In the genomic region with DNA sequence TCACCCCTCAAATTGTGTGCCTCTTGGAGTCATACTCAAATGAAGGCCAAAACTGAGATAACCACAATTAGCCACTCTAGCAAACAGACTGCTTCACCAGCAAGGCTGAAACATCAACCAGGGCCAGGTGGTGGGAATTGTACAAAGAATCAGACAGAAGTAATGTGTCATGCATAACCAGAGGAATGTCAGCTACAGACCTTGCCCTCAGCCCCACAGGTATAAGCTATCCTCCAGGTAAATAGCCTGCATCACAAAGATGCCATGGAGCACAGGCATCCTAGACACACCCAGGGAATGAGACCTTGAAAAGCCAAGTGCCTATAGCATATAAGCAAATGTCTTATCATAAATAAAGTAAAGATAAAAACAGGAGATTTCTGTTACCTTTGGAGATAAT, we compare ENCODE assay signal across 39 cellular contexts.
"Had no signal": no experiment of that assay in that cellular context is flagged by ENCODE, and none has a peak within 500 bp of the region (broad histone marks: within the 10 kb centered on the region; RNA-seq: fewer than 3 reads in every experiment).

No MANE protein-coding gene starts in this region.

- H3K4me1 Mint-ChIP-seq: activated naive CD4-positive, alpha-beta T cell treated with anti-CD3 and anti-CD28 coated beads, Interleukin-2, amount 10 ng/mL, durations not matched to agents 7 days and 5 days; activated naive CD4-positive, alpha-beta T cell treated with anti-CD3 and anti-CD28 coated beads, Interleukin-2, amount 50 U/mL, for 24 hours; activated naive CD8-positive, alpha-beta T cell treated with anti-CD3 and anti-CD28 coated beads for 36 hours; activated naive CD8-positive, alpha-beta T cell treated with anti-CD3 and anti-CD28 coated beads, Interleukin-2, amount 10 ng/mL, durations not matched to agents 7 days and 5 days; activated naive CD8-positive, alpha-beta T cell treated with anti-CD3 and anti-CD28 coated beads, Interleukin-2, amount 50 U/mL, for 24 hours; activated T-helper 17 cell treated with anti-CD3 and anti-CD28 coated beads, Interleukin-2, amount 50 U/mL, for 72 hours; central memory CD8-positive, alpha-beta T cell had no signal

- H3K27me3 ChIP-seq: adrenal gland, ascending aorta, body of pancreas, brain microvascular endothelial cell, breast epithelium, cardiac muscle cell had no signal

- H3K4me3 ChIP-seq: adrenal gland, ascending aorta, body of pancreas, breast epithelium, cardiac muscle cell had no signal

- H3K27ac ChIP-seq: adrenal gland, ascending aorta, body of pancreas, brain microvascular endothelial cell, breast epithelium, cardiac muscle cell had no signal

- H3K36me3 Mint-ChIP-seq: activated naive CD4-positive, alpha-beta T cell treated with anti-CD3 and anti-CD28 coated beads, Interleukin-2, amount 10 ng/mL, durations not matched to agents 7 days and 5 days; activated naive CD4-positive, alpha-beta T cell treated with anti-CD3 and anti-CD28 coated beads, Interleukin-2, amount 50 U/mL, for 24 hours; activated naive CD4-positive, alpha-beta T cell treated with anti-CD3 and anti-CD28 coated beads, Interleukin-2, amount 50 U/mL, for 72 hours; activated naive CD8-positive, alpha-beta T cell; activated naive CD8-positive, alpha-beta T cell treated with anti-CD3 and anti-CD28 coated beads for 36 hours; activated naive CD8-positive, alpha-beta T cell treated with anti-CD3 and anti-CD28 coated beads, Interleukin-2, amount 10 ng/mL, durations not matched to agents 7 days and 5 days; brain had no signal

- FAIRE-seq: astrocyte, bronchial epithelial cell had no signal

- H3K9me3 ChIP-seq: adrenal gland, ascending aorta, body of pancreas, breast epithelium had no signal

- H3K27ac Mint-ChIP-seq: activated naive CD4-positive, alpha-beta T cell treated with anti-CD3 and anti-CD28 coated beads for 36 hours; activated naive CD4-positive, alpha-beta T cell treated with anti-CD3 and anti-CD28 coated beads, Interleukin-2, amount 10 ng/mL, durations not matched to agents 7 days and 5 days; activated naive CD4-positive, alpha-beta T cell treated with anti-CD3 and anti-CD28 coated beads, Interleukin-2, amount 50 U/mL, for 24 hours; activated naive CD4-positive, alpha-beta T cell treated with anti-CD3 and anti-CD28 coated beads, Interleukin-2, amount 50 U/mL, for 72 hours; activated naive CD8-positive, alpha-beta T cell; activated naive CD8-positive, alpha-beta T cell treated with anti-CD3 and anti-CD28 coated beads for 36 hours; activated naive CD8-positive, alpha-beta T cell treated with anti-CD3 and anti-CD28 coated beads, Interleukin-2, amount 10 ng/mL, durations not matched to agents 7 days and 5 days; activated naive CD8-positive, alpha-beta T cell treated with anti-CD3 and anti-CD28 coated beads, Interleukin-2, amount 50 U/mL, for 24 hours; activated T-cell treated with anti-CD3 and anti-CD28 coated beads, Interleukin-2, amount 50 U/mL, for 24 hours; activated T-cell treated with anti-CD3 and anti-CD28 coated beads, Interleukin-2, amount 50 U/mL, for 72 hours; activated T-helper 1 cell treated with anti-CD3 and anti-CD28 coated beads, Interleukin-12 subunit alpha, Interleukin-12 subunit beta, Interleukin-2, Interleukin-4 antibody, amounts not matched to agents 30 ng/mL and 10 ng/mL and 1 ng/mL, durations not matched to agents 14 hours and 24 hours and 36 hours; activated T-helper 17 cell treated with anti-CD3 and anti-CD28 coated beads, Interleukin-2, amount 50 U/mL, for 72 hours; activated T-helper 2 cell treated with anti-CD3 and anti-CD28 coated beads, Interferon-gamma antibody, Interleukin-2, Interleukin-4, amounts not matched to agents 10 μg/mL and 5 μg/mL and 100 μg/mL, durations not matched to agents 14 hours and 24 hours and 36 hours; brain had no signal

- H3K27me3 Mint-ChIP-seq: activated naive CD4-positive, alpha-beta T cell treated with anti-CD3 and anti-CD28 coated beads, Interleukin-2, amount 10 ng/mL, durations not matched to agents 7 days and 5 days; activated naive CD4-positive, alpha-beta T cell treated with anti-CD3 and anti-CD28 coated beads, Interleukin-2, amount 50 U/mL, for 24 hours; activated naive CD8-positive, alpha-beta T cell; activated naive CD8-positive, alpha-beta T cell treated with anti-CD3 and anti-CD28 coated beads for 36 hours; activated naive CD8-positive, alpha-beta T cell treated with anti-CD3 and anti-CD28 coated beads, Interleukin-2, amount 10 ng/mL, durations not matched to agents 7 days and 5 days; activated naive CD8-positive, alpha-beta T cell treated with anti-CD3 and anti-CD28 coated beads, Interleukin-2, amount 50 U/mL, for 24 hours; activated T-cell treated with anti-CD3 and anti-CD28 coated beads, Interleukin-2, amount 50 U/mL, for 24 hours; activated T-helper 17 cell treated with anti-CD3 and anti-CD28 coated beads, Interleukin-2, amount 50 U/mL, for 72 hours; central memory CD8-positive, alpha-beta T cell had no signal

- H3K36me3 ChIP-seq: adrenal gland, ascending aorta, brain microvascular endothelial cell, breast epithelium, cardiac muscle cell had no signal

- DNase-seq: activated effector memory CD4-positive, alpha-beta T cell treated with anti-CD3 and anti-CD28 coated beads, Interleukin-2, amount 50 U/mL, for 16 hours; activated effector memory CD4-positive, alpha-beta T cell treated with Interleukin-2 at 50 U/mL for 16 hours; activated gamma-delta T cell; activated gamma-delta T cell treated with Interleukin-2 at 50 U/mL for 16 hours; activated naive CD4-positive, alpha-beta T cell; activated naive CD4-positive, alpha-beta T cell treated with anti-CD3 and anti-CD28 coated beads for 36 hours; activated naive CD4-positive, alpha-beta T cell treated with anti-CD3 and anti-CD28 coated beads, Interleukin-2, amount 10 ng/mL, durations not matched to agents 7 days and 5 days; activated naive CD4-positive, alpha-beta T cell treated with anti-CD3 and anti-CD28 coated beads, Interleukin-2, amount 50 U/mL, for 16 hours; activated naive CD4-positive, alpha-beta T cell treated with Interleukin-2 at 50 U/mL for 16 hours; activated naive CD8-positive, alpha-beta T cell treated with anti-CD3 and anti-CD28 coated beads for 36 hours; activated naive CD8-positive, alpha-beta T cell treated with anti-CD3 and anti-CD28 coated beads, Interleukin-2, amount 10 ng/mL, durations not matched to agents 7 days and 5 days; activated naive CD8-positive, alpha-beta T cell treated with anti-CD3 and anti-CD28 coated beads, Interleukin-2, amount 50 U/mL, for 24 hours; activated T-cell treated with anti-CD3 and anti-CD28 coated beads, Interleukin-2, amount 50 U/mL, for 24 hours; activated T-cell treated with anti-CD3 and anti-CD28 coated beads, Interleukin-2, amount 50 U/mL, for 4 hours; activated T-cell treated with anti-CD3 and anti-CD28 coated beads, Interleukin-2, amount 50 U/mL, for 48 hours; activated T-cell treated with anti-CD3 and anti-CD28 coated beads, Interleukin-2, amount 50 U/mL, for 72 hours; adrenal gland; amniotic stem cell; amygdala; anterior cingulate cortex; aorta; body of pancreas; brain microvascular endothelial cell; caudate nucleus; central memory CD4-positive, alpha-beta T cell; cerebellar nuclear complex had no signal

- ATAC-seq: activated naive CD4-positive, alpha-beta T cell treated with anti-CD3 and anti-CD28 coated beads, Interleukin-2, amount 50 U/mL, for 72 hours; activated naive CD8-positive, alpha-beta T cell treated with anti-CD3 and anti-CD28 coated beads, Interleukin-2, amount 50 U/mL, for 24 hours; activated T-cell treated with anti-CD3 and anti-CD28 coated beads, Interleukin-2, amount 50 U/mL, for 4 hours; activated T-cell treated with anti-CD3 and anti-CD28 coated beads, Interleukin-2, amount 50 U/mL, for 72 hours; activated T-helper 17 cell treated with anti-CD3 and anti-CD28 coated beads, Interleukin-2, amount 50 U/mL, for 72 hours; body of pancreas had no signal

- H3K4me3 Mint-ChIP-seq: activated naive CD4-positive, alpha-beta T cell treated with anti-CD3 and anti-CD28 coated beads for 36 hours; activated naive CD4-positive, alpha-beta T cell treated with anti-CD3 and anti-CD28 coated beads, Interleukin-2, amount 10 ng/mL, durations not matched to agents 7 days and 5 days; activated naive CD4-positive, alpha-beta T cell treated with anti-CD3 and anti-CD28 coated beads, Interleukin-2, amount 50 U/mL, for 24 hours; activated naive CD8-positive, alpha-beta T cell; activated naive CD8-positive, alpha-beta T cell treated with anti-CD3 and anti-CD28 coated beads for 36 hours; activated naive CD8-positive, alpha-beta T cell treated with anti-CD3 and anti-CD28 coated beads, Interleukin-2, amount 10 ng/mL, durations not matched to agents 7 days and 5 days; activated naive CD8-positive, alpha-beta T cell treated with anti-CD3 and anti-CD28 coated beads, Interleukin-2, amount 50 U/mL, for 24 hours; activated T-cell treated with anti-CD3 and anti-CD28 coated beads, Interleukin-2, amount 50 U/mL, for 24 hours; activated T-cell treated with anti-CD3 and anti-CD28 coated beads, Interleukin-2, amount 50 U/mL, for 4 hours; activated T-cell treated with anti-CD3 and anti-CD28 coated beads, Interleukin-2, amount 50 U/mL, for 72 hours; activated T-helper 1 cell treated with anti-CD3 and anti-CD28 coated beads, Interleukin-12 subunit alpha, Interleukin-12 subunit beta, Interleukin-2, Interleukin-4 antibody, amounts not matched to agents 30 ng/mL and 10 ng/mL and 1 ng/mL, durations not matched to agents 14 hours and 24 hours and 36 hours; activated T-helper 17 cell treated with anti-CD3 and anti-CD28 coated beads, Interleukin-2, amount 50 U/mL, for 72 hours; brain; central memory CD8-positive, alpha-beta T cell had no signal
